8 cellular contexts compared by ENCODE assay signal in the genomic region with DNA sequence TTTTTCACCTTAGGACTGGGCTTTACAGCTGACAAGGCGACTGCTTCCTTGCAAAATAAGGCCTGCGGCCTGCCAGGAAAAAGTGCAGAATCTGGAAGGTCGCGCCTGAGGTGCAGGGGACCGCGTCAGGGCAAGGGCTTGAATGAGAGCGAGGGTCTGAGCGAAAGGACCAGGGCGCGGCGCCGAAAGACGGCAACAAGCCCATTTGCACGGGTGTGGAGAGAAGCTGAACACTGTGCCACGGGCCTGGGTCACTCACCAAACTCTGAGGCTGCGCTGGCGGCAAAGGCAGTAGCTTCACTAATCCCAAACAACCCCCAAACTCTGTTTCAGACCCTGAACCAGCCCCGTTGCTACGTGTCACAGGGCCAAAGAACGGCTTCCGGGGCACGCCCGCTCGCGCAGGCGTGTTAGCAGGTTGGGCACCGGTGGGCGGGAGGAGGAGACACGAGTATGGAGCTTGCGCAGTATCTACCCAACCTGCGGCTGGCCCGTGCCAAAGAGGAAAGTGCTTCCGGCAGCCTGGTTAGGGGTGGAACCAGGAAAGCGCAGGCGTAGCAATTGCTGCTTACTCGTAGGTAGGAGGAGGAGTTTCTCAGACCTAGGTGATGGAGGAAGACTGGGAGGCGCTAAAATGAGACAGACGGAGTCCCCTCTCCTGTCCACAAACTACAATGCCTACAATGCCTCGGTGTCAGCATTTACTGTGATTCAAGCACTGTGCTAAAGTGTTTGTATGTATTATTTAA. TPM values are rescaled to one million over a fixed set of nuclear protein-coding genes. Genes with fewer than 3 reads are reported as not detected.
A peak's percentile ranks its signal among the peaks of the same experiment; 100 is the strongest.
DNase-seq lines count a peak whose midpoint lies in the region; ATAC-seq, FAIRE-seq and TF ChIP-seq lines count a peak whose summit lies in the region.

Gene KCTD16 (plus strand): TSS at position 598 of the 749 bp plus-strand sequence.
Gene YIPF5 (minus strand): TSS at position 384 of the 749 bp plus-strand sequence. CDS start 704 bp downstream, outside the sequence.

- peak within 1 kb of the TSS; percentile 99 for H3K4me3 Mint-ChIP-seq in activated CD4-positive, alpha-beta T cell treated with anti-CD3 and anti-CD28 coated beads for 36 hours

- peak; percentile 100 for ATAC-seq in HG03442 (IDR thresholded peaks at IDR 0.05; ENCODE audit: unreplicated experiment)
- ATAC-seq in activated CD4-positive, alpha-beta T cell treated with anti-CD3 and anti-CD28 coated beads for 36 hours = peak; percentile 98

- H3K9me3 ChIP-seq in BE2C = no peaks in the 10 kb centered on the region

- peaks cover 20% of the 10 kb centered on the region for H3K36me3 Mint-ChIP-seq in activated CD4-positive, alpha-beta T cell treated with anti-CD3 and anti-CD28 coated beads for 36 hours (ENCODE audit: low read depth)

- H3K27ac Mint-ChIP-seq in activated CD4-positive, alpha-beta T cell treated with anti-CD3 and anti-CD28 coated beads for 36 hours = peak within 1 kb of the TSS; percentile 96

- no peaks in the 10 kb centered on the region for H3K4me1 ChIP-seq in BE2C

- H3K4me1 Mint-ChIP-seq in activated CD4-positive, alpha-beta T cell treated with anti-CD3 and anti-CD28 coated beads for 36 hours = peaks cover 43% of the 10 kb centered on the region

- no peak for TF ChIP-seq CTCF in BE2C (IDR thresholded peaks at IDR 0.05; ENCODE audit: low read depth, low read length)

- H3K27me3 Mint-ChIP-seq in activated CD4-positive, alpha-beta T cell treated with anti-CD3 and anti-CD28 coated beads for 36 hours = no peaks in the 10 kb centered on the region

- FAIRE-seq in GM19239 (lab: Jason Lieb, UNC) = peak; percentile 100
- FAIRE-seq in colon (lab: Jason Lieb, UNC) = peak; percentile 68

- peak within 1 kb of the TSS; percentile 93 for H3K4me3 ChIP-seq in BE2C (ENCODE audit: low read depth, low read length)

- CTCF ChIA-PET in activated CD4-positive, alpha-beta T cell treated with anti-CD3 and anti-CD28 coated beads for 36 hours (lab: Charles Lee) = interaction anchor here (0.6 to 4.6 kb wide), 6 partner anchors 10 to 1065 kb away, joined by 3 to 37 read pairs (median 5); no protein-coding TSS in a partner anchor

- peaks cover under 1% of the 10 kb centered on the region; the same call in 1 of the 2 replicates for H3K36me3 ChIP-seq in BE2C

- no peaks in the 10 kb centered on the region for H3K27me3 ChIP-seq in BE2C

- intact Hi-C loops in activated CD4-positive, alpha-beta T cell treated with anti-CD3 and anti-CD28 coated beads for 36 hours (cut with DNase I, micrococcal nuclease) = loop anchor here (1.0 to 2.0 kb wide), 5 partner anchors 20 to 1400 kb away; partner anchors contain the start of gene ARHGAP26 (in 1 of the 2)

- H3K9me3 Mint-ChIP-seq in activated CD4-positive, alpha-beta T cell treated with anti-CD3 and anti-CD28 coated beads for 36 hours (ENCODE audit: low read depth) = no peaks in the 10 kb centered on the region

- POLR2A ChIA-PET in activated CD4-positive, alpha-beta T cell treated with anti-CD3 and anti-CD28 coated beads for 36 hours (lab: Charles Lee) = interaction anchor here (0.9 to 1.1 kb wide), 2 partner anchors 20 to 21 kb away, joined by 3 to 5 read pairs; no protein-coding TSS in a partner anchor

- DNase-seq in BE2C (peak; percentile 96), GM19239 (ENCODE audit: insufficient read length, low spot score) (peak; percentile 64), NCI-H510A treated with DMSO at 0.1 percent for 48 hours (lab: John Stamatoyannopoulos, UW) (peak; percentile 84), kidney glomerular epithelial cell (lab: John Stamatoyannopoulos, UW) (peak; percentile 99)
- peak; percentile 98 for DNase-seq in activated CD4-positive, alpha-beta T cell treated with anti-CD3 and anti-CD28 coated beads for 36 hours
- peak; percentile 95 for DNase-seq in stimulated activated CD4-positive, alpha-beta T cell treated with anti-CD3 and anti-CD28 coated beads, Interleukin-15, amount 100 ng/mL, for 48 hours (ENCODE audit: low read depth in 2 of 2)

RNA-seq across cellular contexts. Expression of gene KCTD16, which starts in this region (rescaled TPM):
- polyA plus RNA-seq in BE2C (2012; ENCODE audit: insufficient read depth, insufficient read length, low read depth) = 0.20 TPM
- total RNA-seq in activated CD4-positive, alpha-beta T cell treated with anti-CD3 and anti-CD28 coated beads for 36 hours = under 1 TPM; 0.14 to 0.25 TPM

RNA-seq across cellular contexts. Expression of gene YIPF5, which starts in this region (rescaled TPM):
- 22.9 TPM for polyA plus RNA-seq in BE2C (2012; ENCODE audit: insufficient read depth, insufficient read length, low read depth)
- total RNA-seq in activated CD4-positive, alpha-beta T cell treated with anti-CD3 and anti-CD28 coated beads for 36 hours = 10 to 100 TPM; 39.1 to 44.2 TPM

Comparison
In these comparisons a context has a peak if more than half of its experiments do, and no peak if none do; other contexts are left out.
1. Peak in every context shown above with its lines: DNase-seq, ATAC-seq and H3K4me3 ChIP-seq.